Comparison of ENCODE assay signal across 9 cellular contexts in the genomic region with DNA sequence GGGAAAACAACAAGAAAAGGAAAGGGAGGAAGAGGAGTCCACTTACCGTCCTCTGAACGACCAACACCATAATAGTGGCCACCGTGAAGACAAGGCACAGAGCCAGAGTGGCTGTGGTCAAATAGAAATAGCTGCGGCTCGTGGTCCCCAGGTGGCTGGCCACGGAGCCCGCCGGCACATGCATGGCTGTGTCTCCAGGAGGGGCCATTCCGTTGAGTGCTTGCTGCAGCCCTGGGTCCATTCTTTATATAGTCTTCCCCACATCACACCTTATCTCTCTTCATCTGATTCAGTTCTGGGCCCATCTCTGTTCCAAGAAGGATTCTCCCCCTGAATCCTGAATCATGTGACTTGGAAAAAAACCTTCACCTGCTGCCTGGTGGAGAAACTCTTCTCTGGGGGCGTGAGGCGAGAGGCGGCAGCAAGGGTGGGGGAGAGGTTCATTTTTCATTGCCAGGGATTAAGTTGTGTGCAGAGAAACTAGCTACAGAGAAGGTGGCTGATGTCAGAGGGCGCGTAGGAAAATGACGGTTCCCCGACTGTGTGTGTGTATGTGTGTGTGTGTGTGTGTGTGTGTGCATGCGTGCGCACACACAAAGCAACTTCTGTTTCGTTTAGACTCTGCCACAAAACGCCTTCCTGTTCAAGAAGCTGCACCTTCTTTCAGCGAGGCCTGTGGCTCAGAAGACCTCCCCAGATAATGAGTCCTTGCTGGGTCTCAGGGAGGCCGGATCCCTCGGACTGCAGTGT. TPM values are rescaled to one million over a fixed set of nuclear protein-coding genes. Genes with fewer than 3 reads are reported as not detected.
DNase-seq lines count a peak whose midpoint lies in the region; ATAC-seq, FAIRE-seq and TF ChIP-seq lines count a peak whose summit lies in the region.
"Had no signal": no experiment of that assay in that cellular context is flagged by ENCODE, and none has a peak within 500 bp of the region (broad histone marks: within the 10 kb centered on the region; RNA-seq: fewer than 3 reads in every experiment).

A gene with protein sequence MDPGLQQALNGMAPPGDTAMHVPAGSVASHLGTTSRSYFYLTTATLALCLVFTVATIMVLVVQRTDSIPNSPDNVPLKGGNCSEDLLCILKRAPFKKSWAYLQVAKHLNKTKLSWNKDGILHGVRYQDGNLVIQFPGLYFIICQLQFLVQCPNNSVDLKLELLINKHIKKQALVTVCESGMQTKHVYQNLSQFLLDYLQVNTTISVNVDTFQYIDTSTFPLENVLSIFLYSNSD (minus strand): TSS at position 529 of the 750 bp plus-strand sequence. CDS start 288 bp downstream, at position 241.

- peak within 1 kb of the TSS; percentile 70 for H3K9ac ChIP-seq in OCI-LY1 (ENCODE audit: low read length)

- H3K4me3 Mint-ChIP-seq in CD8-positive, alpha-beta T cell = peak within 1 kb of the TSS; percentile 99
- H3K4me3 Mint-ChIP-seq in nephron progenitor cell = no peak within 1 kb of the TSS
- H3K4me3 Mint-ChIP-seq: nephron had no signal

- peak within 1 kb of the TSS; percentile 65 for H3K4me3 ChIP-seq in CD8-positive, alpha-beta T cell (ENCODE audit: low read depth, low read length)
- peak within 1 kb of the TSS; percentile 61 for H3K4me3 ChIP-seq in OCI-LY1 (ENCODE audit: low read depth, low read length, poor library complexity, severe bottlenecking)

- peak within 1 kb of the TSS; percentile 99 for H3K27ac Mint-ChIP-seq in CD8-positive, alpha-beta T cell
- H3K27ac Mint-ChIP-seq in nephron progenitor cell = peak within 1 kb of the TSS; percentile 57
- H3K27ac Mint-ChIP-seq: nephron had no signal

- FAIRE-seq in GM12891 (lab: Jason Lieb, UNC) = no peak

- H3K36me3 ChIP-seq in CD8-positive, alpha-beta T cell (ENCODE audit: insufficient read depth, low read length) = no peaks in the 10 kb centered on the region
- no peaks in the 10 kb centered on the region for H3K36me3 ChIP-seq in OCI-LY1 (ENCODE audit: insufficient read depth, low read length)

- DNase-seq in CD8-positive, alpha-beta T cell = peak; percentile 30 to 85 (median 66)
- DNase-seq in activated gamma-delta T cell treated with Interleukin-2 at 50 U/mL for 16 hours = peak; percentile 81
- DNase-seq in nephron progenitor cell = no peak
- DNase-seq in GM12891 (ENCODE audit: insufficient read length, low spot score) = no peak
- DNase-seq in AG20443 (ENCODE audit: low spot score) = no peak

- H3K4me2 ChIP-seq in OCI-LY1 (ENCODE audit: low read length) = peak within 1 kb of the TSS; percentile 67

- peaks cover 35% of the 10 kb centered on the region for H3K4me1 ChIP-seq in CD8-positive, alpha-beta T cell (ENCODE audit: insufficient read depth, low read length)
- peaks cover 55% of the 10 kb centered on the region for H3K4me1 ChIP-seq in OCI-LY1 (ENCODE audit: insufficient read depth, low read length, severe bottlenecking)

- intact Hi-C loops in CD8-positive, alpha-beta T cell (cut with DNase I, micrococcal nuclease) = loop anchor here (1.0 to 5.0 kb wide), 3 partner anchors 9 to 533 kb away; no protein-coding TSS in a partner anchor

- H3K27me3 Mint-ChIP-seq in CD8-positive, alpha-beta T cell (ENCODE audit: low read depth) = no peaks in the 10 kb centered on the region
- peaks cover 40% of the 10 kb centered on the region for H3K27me3 Mint-ChIP-seq in nephron progenitor cell (ENCODE audit: low read depth, poor library complexity)

- no peaks in the 10 kb centered on the region for H3K27me3 ChIP-seq in CD8-positive, alpha-beta T cell (ENCODE audit: insufficient read depth, low read length)
- H3K27me3 ChIP-seq in OCI-LY1 (ENCODE audit: insufficient read depth, low read length) = no peaks in the 10 kb centered on the region

- peak; percentile 82 for ATAC-seq in CD8-positive, alpha-beta T cell
- no peak for ATAC-seq in HG02759 (IDR thresholded peaks at IDR 0.05; ENCODE audit: unreplicated experiment)
- no peak for ATAC-seq in GM18873 (IDR thresholded peaks at IDR 0.05; ENCODE audit: low FRiP score, unreplicated experiment)

- peaks cover 26% of the 10 kb centered on the region for H3K36me3 Mint-ChIP-seq in CD8-positive, alpha-beta T cell
- no peaks in the 10 kb centered on the region for H3K36me3 Mint-ChIP-seq in nephron progenitor cell (ENCODE audit: low read depth)

- TF ChIP-seq POLR2A in GM12891 (IDR thresholded peaks at IDR 0.05; ENCODE audit: low read depth, low read length) = no peak

- TF ChIP-seq CTCF in CD8-positive, alpha-beta T cell (IDR thresholded peaks at IDR 0.05) = no peak
- TF ChIP-seq CTCF in OCI-LY1 (IDR thresholded peaks at IDR 0.05; ENCODE audit: low read length) = no peak
- no peak for TF ChIP-seq CTCF in nephron progenitor cell (IDR thresholded peaks at IDR 0.05)

- peaks cover 23% of the 10 kb centered on the region for H3K79me2 ChIP-seq in OCI-LY1 (ENCODE audit: insufficient read depth, low read length)

- H2AFZ ChIP-seq in OCI-LY1 (ENCODE audit: low read length) = no peak within 1 kb of the TSS

- H3K27ac ChIP-seq in CD8-positive, alpha-beta T cell (ENCODE audit: low read depth, low read length) = peak within 1 kb of the TSS; percentile 74
- H3K27ac ChIP-seq in OCI-LY1 (ENCODE audit: low read depth, low read length, poor library complexity, severe bottlenecking) = peak within 1 kb of the TSS; percentile 92

- no peaks in the 10 kb centered on the region; the same call in 1 of the 2 replicates for H3F3A ChIP-seq in OCI-LY1 (ENCODE audit: insufficient read depth, low read length)

- H3K4me1 Mint-ChIP-seq in CD8-positive, alpha-beta T cell (ENCODE audit: low read depth) = peaks cover 56% of the 10 kb centered on the region
- peaks cover 4% of the 10 kb centered on the region for H3K4me1 Mint-ChIP-seq in nephron progenitor cell

- H3K9me3 Mint-ChIP-seq in CD8-positive, alpha-beta T cell = no peaks in the 10 kb centered on the region
- H3K9me3 Mint-ChIP-seq in nephron progenitor cell = no peaks in the 10 kb centered on the region
- H3K9me3 Mint-ChIP-seq: nephron had no signal

- no peaks in the 10 kb centered on the region for H4K20me1 ChIP-seq in OCI-LY1 (ENCODE audit: insufficient read depth, low read length)

- POLR2A ChIA-PET in CD8-positive, alpha-beta T cell (lab: Charles Lee) = interaction anchor here (0.6 to 4.3 kb wide), 16 partner anchors 9 to 1763 kb away, joined by 3 to 50 read pairs (median 4); a partner anchor contains a TSS

- no peaks in the 10 kb centered on the region for H3K9me2 ChIP-seq in OCI-LY1 (ENCODE audit: low read depth, low read length)

- CTCF ChIA-PET in CD8-positive, alpha-beta T cell (lab: Charles Lee) = interaction anchor here (1.0 to 2.5 kb wide), 12 partner anchors 10 to 249 kb away, joined by 3 to 16 read pairs (median 4); no protein-coding TSS in a partner anchor

- no peaks in the 10 kb centered on the region for H3K9me3 ChIP-seq in CD8-positive, alpha-beta T cell (ENCODE audit: low read length)
- H3K9me3 ChIP-seq in OCI-LY1 (ENCODE audit: low read length) = no peaks in the 10 kb centered on the region

TF ChIP-seq in GM12891, 5 proteins besides CTCF, POLR2A, EP300 and RAD21:
- TF ChIP-seq POLR2AphosphoS5 (IDR thresholded peaks at IDR 0.05; ENCODE audit: low read depth, low read length) (no peak), PAX5 (IDR thresholded peaks at IDR 0.05; ENCODE audit: insufficient read depth, low read length, severe bottlenecking) (no peak), SPI1 (IDR thresholded peaks at IDR 0.05; ENCODE audit: low read depth, low read length) (no peak), TAF1 (IDR thresholded peaks at IDR 0.05; ENCODE audit: low read depth, low read length) (no peak), POU2F2 (IDR thresholded peaks at IDR 0.05; ENCODE audit: low read depth, low read length) (no peak)

RNA-seq across cellular contexts. Expression of the gene that starts here (rescaled TPM):
- total RNA-seq in CD8-positive, alpha-beta T cell = 10 to 100 TPM; 47.7 to 49.3 TPM
- polyA plus RNA-seq in GM12891 (2012; ENCODE audit: low read depth, missing spikeins) = 0.47 TPM

Comparison
In these comparisons a context has a peak if more than half of its experiments do, and no peak if none do; other contexts are left out.
1. DNase-seq: peak in CD8-positive, alpha-beta T cell (7 of 7) and activated gamma-delta T cell treated with Interleukin-2 at 50 U/mL for 16 hours (single experiment); none in nephron progenitor cell (single experiment), GM12891 (single experiment) and AG20443 (single experiment).